ENCODE assay signal across 9 cellular contexts in genomic region chr12:106301241-106301610, GRCh38. TPM values are rescaled to one million over a fixed set of nuclear protein-coding genes. Genes with fewer than 3 reads are reported as not detected.
A peak's percentile ranks its signal among the peaks of the same experiment; 100 is the strongest.
DNase-seq lines count a peak whose midpoint lies in the region; ATAC-seq and TF ChIP-seq lines count a peak whose summit lies in the region.
"Had no signal": no experiment of that assay in that cellular context is flagged by ENCODE, and none has a peak within 500 bp of the region (broad histone marks: within the 10 kb centered on the region; RNA-seq: fewer than 3 reads in every experiment).

No MANE protein-coding gene starts in this region.

- ATAC-seq in GM23338 (no peak), T-helper 17 cell (no peak), GM18517 (IDR thresholded peaks at IDR 0.05; ENCODE audit: unreplicated experiment) (no peak)

- H3K4me1 Mint-ChIP-seq in GM23338, result peaks cover 41% of the 10 kb centered on the region
- H3K4me1 Mint-ChIP-seq in T-helper 17 cell, result peaks cover 45% of the 10 kb centered on the region

- DNase-seq in GM23338 (ENCODE audit: low spot score), result no peak
- no peak for DNase-seq in T-helper 17 cell
- DNase-seq in fibroblast of the aortic adventitia (ENCODE audit: low read depth), result peak; percentile 59
- DNase-seq in T-helper 9 cell, result no peak
- no peak for DNase-seq in CD1c-positive myeloid dendritic cell (ENCODE audit: extremely low spot score)
- no peak for DNase-seq in activated CD4-positive, alpha-beta T cell treated with anti-CD3 and anti-CD28 coated beads for 4 hours
- DNase-seq: NCI-H187 treated with DMSO at 0.1 percent for 48 hours had no signal

- H3K4me3 ChIP-seq in GM23338 (peak overlapping the region; percentile 97), fibroblast of the aortic adventitia (ENCODE audit: low read depth, low read length) (no peak overlapping the region), skeletal muscle satellite cell (ENCODE audit: low read length) (no peak overlapping the region)

- H3K9ac ChIP-seq in skeletal muscle satellite cell (ENCODE audit: low read depth, low read length), result no peak overlapping the region

- no peaks in the 10 kb centered on the region; the same call in 1 of the 2 replicates for H3F3A ChIP-seq in GM23338 (replicated peaks; ENCODE audit: low read depth)

- H3K27ac ChIP-seq in GM23338 (ENCODE audit: low read depth), result peak overlapping the region; percentile 3; the same call in 1 of the 2 replicates

- peak overlapping the region; percentile 82 for H3K4me2 ChIP-seq in GM23338
- peak overlapping the region; percentile 85 for H3K4me2 ChIP-seq in skeletal muscle satellite cell (ENCODE audit: low read length)

- H3K9me3 ChIP-seq in T-helper 17 cell (ENCODE audit: control insufficient read depth, low read length, poor library complexity, severe bottlenecking) (no peaks in the 10 kb centered on the region), skeletal muscle satellite cell (replicated peaks; ENCODE audit: low read length) (no peaks in the 10 kb centered on the region)

- no peaks in the 10 kb centered on the region for H4K20me1 ChIP-seq in GM23338 (replicated peaks; ENCODE audit: insufficient read depth)

- H3K36me3 Mint-ChIP-seq in GM23338 (ENCODE audit: low read depth), result no peaks in the 10 kb centered on the region; the same call in 2 of the 3 replicates
- H3K36me3 Mint-ChIP-seq in T-helper 17 cell (ENCODE audit: low read depth), result peaks cover 4% of the 10 kb centered on the region

- peaks cover 18% of the 10 kb centered on the region; the same call in 1 of the 2 replicates for H3K4me1 ChIP-seq in GM23338 (ENCODE audit: insufficient read depth)
- H3K4me1 ChIP-seq in skeletal muscle satellite cell (ENCODE audit: control insufficient read depth, insufficient read depth, low read length), result peaks cover 16% of the 10 kb centered on the region

- H3K9me2 ChIP-seq in GM23338 (ENCODE audit: insufficient read depth), result no peaks in the 10 kb centered on the region

- H3K27ac Mint-ChIP-seq in GM23338 (no peak overlapping the region; the same call in 1 of the 2 replicates), T-helper 17 cell (peak overlapping the region; percentile 98)

- H3K36me3 ChIP-seq in GM23338 (ENCODE audit: insufficient read depth), result no peaks in the 10 kb centered on the region
- H3K36me3 ChIP-seq in skeletal muscle satellite cell (ENCODE audit: insufficient read depth, low read length), result no peaks in the 10 kb centered on the region

- H3K79me2 ChIP-seq in GM23338 (replicated peaks; ENCODE audit: insufficient read depth), result no peaks in the 10 kb centered on the region

- no peaks in the 10 kb centered on the region for H3K9me3 Mint-ChIP-seq in GM23338

- peaks cover 7% of the 10 kb centered on the region for H3K27me3 Mint-ChIP-seq in GM23338 (ENCODE audit: insufficient read depth, low read depth, poor library complexity)
- H3K27me3 Mint-ChIP-seq in T-helper 17 cell, result no peaks in the 10 kb centered on the region

- H3K4me3 Mint-ChIP-seq in GM23338 (peak overlapping the region; percentile 80), T-helper 17 cell (peak overlapping the region; percentile 97)

- H2AFZ ChIP-seq in GM23338, result peak overlapping the region; percentile 92

- no peak for TF ChIP-seq CTCF in GM23338 (conservative IDR thresholded peaks at IDR 0.05; ENCODE audit: low read depth in 2 of 2)
- TF ChIP-seq CTCF in fibroblast of the aortic adventitia (IDR thresholded peaks at IDR 0.05; ENCODE audit: insufficient read depth, low read length), result no peak

- H3K27me3 ChIP-seq in GM23338 (ENCODE audit: insufficient read depth), result no peaks in the 10 kb centered on the region
- H3K27me3 ChIP-seq in skeletal muscle satellite cell (ENCODE audit: control insufficient read depth, insufficient read depth, low read length), result no peaks in the 10 kb centered on the region

TF ChIP-seq in GM23338, 12 proteins besides CTCF, POLR2A, EP300 and RAD21 (continues in another document):
- TF ChIP-seq JUNB (IDR thresholded peaks at IDR 0.05; ENCODE audit: unreplicated experiment), result no peak
- TF ChIP-seq EZH2 (IDR thresholded peaks at IDR 0.05; ENCODE audit: low read depth, unreplicated experiment), result no peak
- TF ChIP-seq ZNF114 (CRISPR knock-in tag; IDR thresholded peaks at IDR 0.05), result no peak
- no peak for TF ChIP-seq ETS1 (IDR thresholded peaks at IDR 0.05)
- TF ChIP-seq EZH2phosphoT487 (IDR thresholded peaks at IDR 0.05; ENCODE audit: unreplicated experiment), result no peak
- TF ChIP-seq STAT1 (IDR thresholded peaks at IDR 0.05; ENCODE audit: unreplicated experiment), result no peak
- no peak for TF ChIP-seq ZNF331 (CRISPR knock-in tag; IDR thresholded peaks at IDR 0.05; ENCODE audit: low read depth)
- TF ChIP-seq REST (IDR thresholded peaks at IDR 0.05; ENCODE audit: unreplicated experiment), result no peak
- TF ChIP-seq CREB1 (CRISPR knock-in tag; IDR thresholded peaks at IDR 0.05; ENCODE audit: low read depth), result no peak

RNA-seq across cellular contexts. Expression of gene TCP11L2, which starts 1.3 kb away (rescaled TPM):
- total RNA-seq in GM23338 (2014; rRNA removed; shearing (Covaris generic)), result 4.4 and 5.2 TPM in 2 replicates
- 1.4 and 2.4 TPM in 2 replicates for polyA plus RNA-seq in GM23338 (2016; fragmentation: Nextera tagmentation; extraction: Ambion mirVana)
- total RNA-seq in T-helper 17 cell (100 to 1,000 TPM; 134 to 148 TPM), fibroblast of the aortic adventitia (ENCODE audit: low replicate concordance) (36.1 and 42.4 TPM in 2 replicates)
- 10.3 and 10.9 TPM in 2 replicates for total RNA-seq in skeletal muscle satellite cell (2012; rRNA removed)

RNA-seq across cellular contexts. Expression of gene CKAP4, which starts 53.4 kb away (rescaled TPM):
- total RNA-seq in GM23338 (2014; rRNA removed; shearing (Covaris generic)), result 54.8 and 58.8 TPM in 2 replicates
- 32.3 and 35.2 TPM in 2 replicates for polyA plus RNA-seq in GM23338 (2016; fragmentation: Nextera tagmentation; extraction: Ambion mirVana)
- 10 to 100 TPM; 12.4 to 14.4 TPM for total RNA-seq in T-helper 17 cell
- 162 and 217 TPM in 2 replicates for total RNA-seq in fibroblast of the aortic adventitia (ENCODE audit: low replicate concordance)
- total RNA-seq in skeletal muscle satellite cell (2012; rRNA removed), result 169 and 179 TPM in 2 replicates

RNA-seq across cellular contexts. Expression of gene POLR3B, which starts 56.3 kb away (rescaled TPM):
- total RNA-seq in GM23338 (2014; rRNA removed; shearing (Covaris generic)), result 11.7 and 14.6 TPM in 2 replicates
- 3.9 and 4.0 TPM in 2 replicates for polyA plus RNA-seq in GM23338 (2016; fragmentation: Nextera tagmentation; extraction: Ambion mirVana)
- total RNA-seq in T-helper 17 cell (1 to 10 TPM; 4.0 to 9.2 TPM), fibroblast of the aortic adventitia (ENCODE audit: low replicate concordance) (11.1 and 18.5 TPM in 2 replicates)
- total RNA-seq in skeletal muscle satellite cell (2012; rRNA removed), result 10.6 and 11.1 TPM in 2 replicates
